In the genomic region with DNA sequence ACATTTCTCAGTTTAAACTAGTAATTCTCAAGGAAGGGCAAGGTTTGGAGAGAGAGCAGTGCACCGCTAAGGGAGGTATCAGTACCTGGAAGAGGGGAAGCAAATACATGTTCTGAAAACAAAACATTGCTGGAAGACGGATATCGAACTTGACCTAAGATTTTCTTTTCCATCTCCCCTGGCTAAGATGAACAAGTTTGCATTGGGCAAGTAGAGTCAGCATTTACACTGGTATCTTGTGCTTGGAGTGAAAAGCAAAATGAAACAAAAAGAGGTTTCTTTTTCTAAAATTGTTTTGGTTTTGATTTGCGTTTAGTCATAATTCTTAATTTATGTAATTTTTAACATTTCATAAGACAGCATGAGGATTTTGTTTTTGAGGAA, we compare ENCODE assay signal across 31 cellular contexts.
"Had no signal": no experiment of that assay in that cellular context is flagged by ENCODE, and none has a peak within 500 bp of the region (broad histone marks: within the 10 kb centered on the region; RNA-seq: fewer than 3 reads in every experiment).

No MANE protein-coding gene starts in this region.

- H3K27ac ChIP-seq: body of pancreas, SK-N-MC had no signal

- H3K4me3 ChIP-seq: body of pancreas, K562, SK-N-MC had no signal

- H3K9me3 ChIP-seq: ascending aorta, body of pancreas had no signal

- DNase-seq: activated CD4-positive, alpha-beta T cell treated with anti-CD3 and anti-CD28 coated beads, Interleukin-2, amount 10 ng/mL, durations not matched to agents 24 days and 14 days; activated CD4-positive, alpha-beta T cell treated with anti-CD3 and anti-CD28 coated beads, Interleukin-2, amount 50 U/mL, for 48 hours; activated CD4-positive, CD25-positive, alpha-beta regulatory T cell treated with anti-CD3 and anti-CD28 coated beads, Interleukin-2, amount 50 U/mL, for 72 hours; activated CD8-positive, alpha-beta memory T cell treated with anti-CD3 and anti-CD28 coated beads, Interleukin-2, amount 10 ng/mL, durations not matched to agents 7 days and 5 days; activated effector memory CD4-positive, alpha-beta T cell treated with anti-CD3 and anti-CD28 coated beads, Interleukin-2, amount 50 U/mL, for 16 hours; activated naive CD4-positive, alpha-beta T cell treated with Interleukin-2 at 50 U/mL for 16 hours; activated naive CD8-positive, alpha-beta T cell treated with anti-CD3 and anti-CD28 coated beads, Interleukin-2, amount 50 U/mL, for 24 hours; activated T-cell treated with anti-CD3 and anti-CD28 coated beads, Interleukin-2, amount 50 U/mL, for 4 hours; amniotic stem cell; body of pancreas; Karpas-422; NCI-H1092; NCI-H1417; NCI-H2029; NCI-H2107; NCI-H2171 treated with DMSO at 0.1 percent for 48 hours; NCI-H510A; NCI-H526 treated with DMSO at 0.1 percent for 48 hours; NCI-H82; NK-92 treated with Interleukin-12 subunit alpha and Interleukin-12 subunit beta, amount 100 ng/mL, for 24 hours; OCI-M1; RPMI8226; SW 1271 had no signal

- H3K36me3 ChIP-seq: ascending aorta had no signal

- FAIRE-seq: bronchial epithelial cell, K562 had no signal

- H3K4me1 ChIP-seq: body of pancreas had no signal

- ATAC-seq: activated CD8-positive, alpha-beta memory T cell treated with anti-CD3 and anti-CD28 coated beads, Interleukin-2, amount 10 ng/mL, durations not matched to agents 7 days and 5 days; activated naive CD4-positive, alpha-beta T cell treated with anti-CD3 and anti-CD28 coated beads, Interleukin-2, amount 50 U/mL, for 72 hours; activated naive CD8-positive, alpha-beta T cell treated with anti-CD3 and anti-CD28 coated beads, Interleukin-2, amount 50 U/mL, for 24 hours; activated T-cell treated with anti-CD3 and anti-CD28 coated beads, Interleukin-2, amount 50 U/mL, for 4 hours; K562; Panc1; Right ventricle myocardium inferior; WTC11 had no signal

- H3K27me3 ChIP-seq: ascending aorta, body of pancreas had no signal
